2 cellular contexts compared by ENCODE assay signal in the genomic region with DNA sequence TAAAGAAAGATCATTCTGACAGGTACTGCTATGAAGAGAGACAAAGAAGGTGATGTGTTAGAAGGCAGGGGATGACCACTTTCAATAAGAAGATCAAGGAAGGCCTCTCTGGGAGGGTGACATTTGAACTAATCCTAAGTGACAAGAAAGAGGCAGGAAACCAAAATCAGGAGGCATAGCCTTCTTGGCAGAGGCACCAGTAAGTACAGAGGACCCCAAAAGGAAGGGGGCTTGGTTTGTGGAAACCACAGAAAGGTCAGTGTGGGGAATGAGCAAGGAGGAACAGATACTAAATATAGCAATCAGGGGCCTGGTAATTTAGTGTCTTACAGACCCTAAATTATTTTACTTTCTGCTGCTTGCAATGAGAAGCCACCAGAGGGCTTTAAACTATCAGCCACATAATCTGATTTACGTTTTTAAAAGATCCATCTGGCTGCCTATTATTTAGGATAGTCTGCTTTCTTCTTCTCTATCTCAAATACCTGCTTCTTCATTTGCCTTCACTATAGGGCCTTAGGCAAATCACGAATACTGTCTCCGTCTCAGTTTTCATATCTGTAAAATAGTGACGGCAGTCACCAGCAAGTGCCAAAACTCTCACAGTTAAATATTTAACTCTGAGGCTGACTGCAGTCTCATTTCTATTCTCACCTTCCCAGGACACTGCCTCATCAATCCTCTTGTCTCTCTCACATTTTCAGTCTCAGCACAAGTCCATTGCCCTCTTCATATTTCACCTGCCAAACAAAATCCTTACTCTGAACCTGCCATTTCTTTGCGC.
TF ChIP-seq lines count a peak whose summit lies in the region.

No MANE protein-coding gene starts in this region.

TF ChIP-seq in liver, 16 proteins besides CTCF, POLR2A, EP300 and RAD21 (continued from another document):
- no peak for TF ChIP-seq FOXA2 (IDR thresholded peaks at IDR 0.05)
- TF ChIP-seq GABPA (IDR thresholded peaks at IDR 0.05 in 1 of 2, conservative IDR thresholded peaks at IDR 0.05 in 1 of 2), result no peak
- no peak for TF ChIP-seq FOXA1 (IDR thresholded peaks at IDR 0.05)
- no peak for TF ChIP-seq SP1 (IDR thresholded peaks at IDR 0.05)
- TF ChIP-seq, protein P1, sequence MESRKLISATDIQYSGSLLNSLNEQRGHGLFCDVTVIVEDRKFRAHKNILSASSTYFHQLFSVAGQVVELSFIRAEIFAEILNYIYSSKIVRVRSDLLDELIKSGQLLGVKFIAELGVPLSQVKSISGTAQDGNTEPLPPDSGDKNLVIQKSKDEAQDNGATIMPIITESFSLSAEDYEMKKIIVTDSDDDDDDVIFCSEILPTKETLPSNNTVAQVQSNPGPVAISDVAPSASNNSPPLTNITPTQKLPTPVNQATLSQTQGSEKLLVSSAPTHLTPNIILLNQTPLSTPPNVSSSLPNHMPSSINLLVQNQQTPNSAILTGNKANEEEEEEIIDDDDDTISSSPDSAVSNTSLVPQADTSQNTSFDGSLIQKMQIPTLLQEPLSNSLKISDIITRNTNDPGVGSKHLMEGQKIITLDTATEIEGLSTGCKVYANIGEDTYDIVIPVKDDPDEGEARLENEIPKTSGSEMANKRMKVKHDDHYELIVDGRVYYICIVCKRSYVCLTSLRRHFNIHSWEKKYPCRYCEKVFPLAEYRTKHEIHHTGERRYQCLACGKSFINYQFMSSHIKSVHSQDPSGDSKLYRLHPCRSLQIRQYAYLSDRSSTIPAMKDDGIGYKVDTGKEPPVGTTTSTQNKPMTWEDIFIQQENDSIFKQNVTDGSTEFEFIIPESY (IDR thresholded peaks at IDR 0.05), result no peak
- TF ChIP-seq YY1 (IDR thresholded peaks at IDR 0.05), result no peak

TF ChIP-seq in HepG2, 621 proteins besides CTCF, POLR2A, EP300 and RAD21 (continued from another document):
- no peak for TF ChIP-seq ZNF782 (CRISPR knock-in tag; IDR thresholded peaks at IDR 0.05; ENCODE audit: borderline replicate concordance)
